In the genomic region with DNA sequence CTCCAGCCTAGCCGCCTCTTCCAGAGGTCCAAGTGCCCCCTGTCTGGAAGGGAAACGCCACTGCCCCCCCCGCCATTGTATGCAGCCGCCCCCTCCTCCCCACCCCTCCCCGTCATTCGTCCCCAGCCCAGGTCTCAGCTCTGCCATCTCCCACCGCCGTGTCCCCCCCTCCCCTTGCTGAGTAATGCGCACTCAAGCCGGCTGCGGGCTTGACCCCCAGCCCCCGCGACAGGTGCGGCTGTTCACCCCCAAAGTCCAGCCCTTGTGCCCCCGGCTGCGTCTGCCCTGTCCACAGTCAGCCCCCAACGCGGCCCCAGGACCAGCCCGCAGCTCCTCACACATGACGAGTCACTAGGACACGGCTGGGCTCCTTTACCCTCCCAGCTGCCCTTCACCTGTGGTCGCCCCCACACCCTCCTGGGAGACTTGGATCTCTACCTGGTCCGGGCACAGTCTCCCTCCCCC, we compare ENCODE assay signal across 8 cellular contexts. TPM values are rescaled to one million over a fixed set of nuclear protein-coding genes. Genes with fewer than 3 reads are reported as not detected.
DNase-seq lines count a peak whose midpoint lies in the region; ATAC-seq and TF ChIP-seq lines count a peak whose summit lies in the region.

No MANE protein-coding gene starts in this region.

- H3K27ac Mint-ChIP-seq in HFFc6 (no peak overlapping the region), activated B cell treated with CpG ODN at 0.5 μM for 24 hours (no peak overlapping the region)

- CTCF ChIA-PET in activated B cell treated with CpG ODN at 0.5 μM for 24 hours (lab: Charles Lee), result interaction anchor here (6.4 kb wide), 1 partner anchor 327 kb away, joined by 47 read pairs; a partner anchor contains a TSS

- ATAC-seq in activated B cell treated with CpG ODN at 0.5 μM for 24 hours (ENCODE audit: low read depth) (no peak), heart right ventricle (peak; percentile 10 to 38 (median 27)), HG03521 (IDR thresholded peaks at IDR 0.05; ENCODE audit: unreplicated experiment) (no peak)

- H3K9me3 Mint-ChIP-seq in HFFc6, result no peaks in the 10 kb centered on the region
- no peaks in the 10 kb centered on the region for H3K9me3 Mint-ChIP-seq in activated B cell treated with CpG ODN at 0.5 μM for 24 hours

- peaks cover 2 to 57% (median 45%) of the 10 kb centered on the region in 9 donors for H3K4me1 ChIP-seq in heart right ventricle

- 2% methylated on average over 22 to 23 of the region's 23 CpGs for WGBS in heart right ventricle, 2 donors

- no peaks in the 10 kb centered on the region for H3K9me3 ChIP-seq in heart right ventricle

- peaks cover 0 to 28% (median 0%) of the 10 kb centered on the region in 9 donors for H3K36me3 ChIP-seq in heart right ventricle

- peak overlapping the region; percentile 82 to 97 (median 90) for H3K27ac ChIP-seq in heart right ventricle

- TF ChIP-seq CTCF in HFFc6 (IDR thresholded peaks at IDR 0.05) (no peak), activated B cell treated with CpG ODN at 0.5 μM for 24 hours (IDR thresholded peaks at IDR 0.05) (no peak), heart right ventricle (IDR thresholded peaks at IDR 0.05) (no peak), retinal pigment epithelial cell (conservative IDR thresholded peaks at IDR 0.05; ENCODE audit: low read depth, low read length) (no peak)

- peaks cover 0 to 39% (median 0%) of the 10 kb centered on the region in 7 donors for H3K27me3 ChIP-seq in heart right ventricle

- H3K4me3 Mint-ChIP-seq in HFFc6 (0 out of 2 replicates have a peak overlapping the region, but pooled peaks have one; percentile 22), activated B cell treated with CpG ODN at 0.5 μM for 24 hours (peak overlapping the region; percentile 72)

- POLR2A ChIA-PET in activated B cell treated with CpG ODN at 0.5 μM for 24 hours (lab: Charles Lee), result interaction anchor here (0.7 to 0.8 kb wide), 2 partner anchors 14 to 165 kb away, joined by 5 to 7 read pairs; no protein-coding TSS in a partner anchor

- DNase-seq in HFFc6 (no peak), activated B cell treated with CpG ODN at 0.5 μM for 24 hours (no peak), heart right ventricle (peak; percentile 34 to 40), retinal pigment epithelial cell (ENCODE audit: low read depth) (no peak), midbrain (lab: John Stamatoyannopoulos, UW) (no peak), AG08395 (ENCODE audit: low spot score) (no peak), HK-2 (ENCODE audit: unreplicated experiment) (no peak)

- H3K4me3 ChIP-seq in heart right ventricle (peak overlapping the region; percentile 74 to 97 (median 88)), retinal pigment epithelial cell (ENCODE audit: low read length) (peak overlapping the region; percentile 66)

- H3K36me3 Mint-ChIP-seq in HFFc6 (ENCODE audit: low read depth) (no peaks in the 10 kb centered on the region), activated B cell treated with CpG ODN at 0.5 μM for 24 hours (ENCODE audit: low read depth) (no peaks in the 10 kb centered on the region)

- H3K4me1 Mint-ChIP-seq in HFFc6 (ENCODE audit: low read depth) (peaks cover 17% of the 10 kb centered on the region), activated B cell treated with CpG ODN at 0.5 μM for 24 hours (peaks cover 31% of the 10 kb centered on the region)

- intact Hi-C loops in activated B cell treated with CpG ODN at 0.5 μM for 24 hours (cut with micrococcal nuclease), result loop anchor here (2.0 kb wide), 1 partner anchor 165 kb away; a partner anchor contains a TSS
- intact Hi-C loops in heart right ventricle (cut with DNase I), result loop anchor here in 8 of 10 donors (2.0 to 10.0 kb wide), 9 partner anchors 37 to 325 kb away; a partner anchor contains a TSS

- H3K27me3 Mint-ChIP-seq in HFFc6 (ENCODE audit: insufficient read depth), result peaks cover 28% of the 10 kb centered on the region
- H3K27me3 Mint-ChIP-seq in activated B cell treated with CpG ODN at 0.5 μM for 24 hours, result peaks cover 38% of the 10 kb centered on the region

RNA-seq across cellular contexts. Expression of a gene that starts 0.6 kb away (rescaled TPM):
- under 1 TPM; 0.14 to 0.48 (median 0.29) TPM for total RNA-seq in HFFc6 (2021; fragmentation: NEBNext Ultra II Directional; extraction: Animal tissue kit (Norgen Biotek cat#: 25700))
- total RNA-seq in activated B cell treated with CpG ODN at 0.5 μM for 24 hours (0.07 TPM in 1 of 2 replicates, not detected in the other), heart right ventricle (10 to 100 TPM; 53.4 to 82.4 (median 69.4) TPM)
- 100 to 1,000 TPM in 1 of 2 donors, 10 to 100 TPM in 1; 24.1 to 208 TPM for polyA plus RNA-seq in heart right ventricle

Comparison
In these comparisons a context has a peak if more than half of its experiments do, and no peak if none do; other contexts are left out.
1. DNase-seq: peak in heart right ventricle (2 of 2); none in HFFc6 (single experiment), activated B cell treated with CpG ODN at 0.5 μM for 24 hours (single experiment), retinal pigment epithelial cell (single experiment), midbrain (single experiment), AG08395 (single experiment) and HK-2 (single experiment).
2. ATAC-seq: peak in heart right ventricle (8 of 8); none in activated B cell treated with CpG ODN at 0.5 μM for 24 hours (single experiment) and HG03521 (single experiment).
3. RNA of a gene that starts 0.6 kb away (total RNA-seq): 53.4 to 82.4 TPM in heart right ventricle; 0.14 to 0.48 TPM in HFFc6 and 0.07 TPM in activated B cell treated with CpG ODN at 0.5 μM for 24 hours; every median in the first group is over 10 times any median in the second.